In the genomic region with DNA sequence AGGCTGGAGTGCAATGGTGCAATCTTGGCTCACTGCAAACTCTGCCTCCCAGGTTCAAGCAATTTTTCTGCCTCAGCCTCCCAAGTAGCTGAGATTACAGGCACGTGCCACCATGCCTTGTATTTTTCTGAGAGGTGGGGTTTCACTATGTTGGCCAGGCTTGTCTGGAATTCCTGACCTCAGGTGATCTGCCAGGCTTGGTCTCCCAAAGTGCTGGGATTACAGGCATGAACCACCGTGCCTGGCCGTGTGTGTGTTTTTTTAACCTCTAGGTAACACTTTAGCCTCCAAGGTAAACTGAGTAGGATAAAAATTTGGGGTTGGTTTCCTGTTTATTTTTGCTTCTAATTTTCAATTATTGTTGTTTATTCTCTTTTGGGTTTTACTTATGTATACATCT, we compare ENCODE assay signal across 7 cellular contexts. TPM values are rescaled to one million over a fixed set of nuclear protein-coding genes. Genes with fewer than 3 reads are reported as not detected.
"Had no signal": no experiment of that assay in that cellular context is flagged by ENCODE, and none has a peak within 500 bp of the region (broad histone marks: within the 10 kb centered on the region; RNA-seq: fewer than 3 reads in every experiment).

No MANE protein-coding gene starts in this region.

RNA-seq across cellular contexts. Expression of gene XCR1, which starts 10.8 kb away (rescaled TPM):
- total RNA-seq: GM23248, GM23338, H1, H4, H7, H9, HFFc6 had no signal
- polyA plus RNA-seq: GM23248, GM23338 had no signal
